12 cellular contexts compared by ENCODE assay signal in the genomic region with DNA sequence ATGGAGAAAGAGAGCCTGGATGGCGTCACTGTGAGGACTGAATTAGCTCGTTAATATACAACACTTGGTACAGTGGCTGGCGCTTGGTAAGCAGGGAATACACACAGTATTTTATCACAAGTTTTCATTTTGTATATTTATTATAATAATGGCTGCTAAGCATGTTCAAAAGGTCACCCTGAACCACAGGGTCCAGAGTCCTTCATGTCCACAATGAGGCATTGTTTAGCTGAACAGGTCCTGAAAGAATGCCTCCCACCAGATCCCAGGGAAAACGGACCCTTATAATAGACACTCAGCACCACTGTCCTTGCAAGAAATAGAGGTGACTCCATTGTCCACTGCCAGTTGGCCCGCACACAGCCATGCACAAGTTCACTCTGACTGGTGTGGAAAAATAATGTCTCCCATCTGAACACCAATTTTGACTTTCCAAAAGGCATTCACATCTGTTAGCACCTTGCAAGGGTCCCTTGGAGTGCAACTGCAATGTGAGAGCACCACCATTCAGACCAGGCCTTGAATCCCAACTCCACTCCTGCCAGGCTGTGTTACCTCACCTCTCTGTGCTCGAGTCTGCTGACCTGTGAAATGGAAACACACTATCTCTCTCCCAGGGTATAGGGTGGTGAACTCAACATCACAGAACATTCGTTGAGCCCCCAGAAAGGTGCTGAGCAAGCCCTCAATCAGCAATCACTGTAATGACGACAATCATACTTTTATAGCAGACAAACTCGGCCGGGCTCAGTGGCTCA. TPM values are rescaled to one million over a fixed set of nuclear protein-coding genes. Genes with fewer than 3 reads are reported as not detected.
DNase-seq lines count a peak whose midpoint lies in the region; ATAC-seq and TF ChIP-seq lines count a peak whose summit lies in the region.
"Had no signal": no experiment of that assay in that cellular context is flagged by ENCODE, and none has a peak within 500 bp of the region (broad histone marks: within the 10 kb centered on the region; RNA-seq: fewer than 3 reads in every experiment).

No MANE protein-coding gene starts in this region.

- H3K36me3 ChIP-seq in gastrocnemius medialis: no peaks in the 10 kb centered on the region

- no peak overlapping the region for H3K4ac ChIP-seq in H9 (ENCODE audit: low read depth, low read length)

- no peak overlapping the region for H3K56ac ChIP-seq in H9 (ENCODE audit: insufficient read length, low read depth, low read length)

- H2BK15ac ChIP-seq in H9 (ENCODE audit: low read depth, low read length): no peak overlapping the region

- no peak overlapping the region; the same call in 1 of the 2 replicates for H3K14ac ChIP-seq in H9 (ENCODE audit: insufficient read depth, low read length)

- H2AK5ac ChIP-seq in H9 (ENCODE audit: insufficient read length, low read length): no peak overlapping the region

- H2BK20ac ChIP-seq in H9 (ENCODE audit: low read depth, low read length, poor library complexity, severe bottlenecking): no peak overlapping the region

- peak overlapping the region; percentile 4 to 31 for H3K4me3 Mint-ChIP-seq in activated T-cell treated with anti-CD3 and anti-CD28 coated beads, Interleukin-2, amount 50 U/mL, for 72 hours
- peak overlapping the region in 1 of 2 experiments; percentile 38; a peak in 1 of 5 replicates for H3K4me3 Mint-ChIP-seq in H9
- peak overlapping the region; percentile 11 to 79 (median 35) for H3K4me3 Mint-ChIP-seq in brain

- peaks cover 2 to 9% of the 10 kb centered on the region in 2 donors for H3K36me3 Mint-ChIP-seq in activated T-cell treated with anti-CD3 and anti-CD28 coated beads, Interleukin-2, amount 50 U/mL, for 72 hours (ENCODE audit: insufficient read depth in 2 of 2)
- H3K36me3 Mint-ChIP-seq in H9 (ENCODE audit: insufficient read depth in 1 of 3, low read depth in 3 of 3): peaks cover 14 to 26% (median 17%) of the 10 kb centered on the region in 3 experiments; a peak in 6 of 7 replicates
- peaks cover 23% of the 10 kb centered on the region for H3K36me3 Mint-ChIP-seq in brain

- H3K18ac ChIP-seq in H9 (ENCODE audit: insufficient read length, low read depth, low read length): no peak overlapping the region

- peaks cover 68% of the 10 kb centered on the region for H3K79me2 ChIP-seq in H9 (ENCODE audit: insufficient read depth, low read length)

- no peaks in the 10 kb centered on the region for H3K27me3 Mint-ChIP-seq in activated T-cell treated with anti-CD3 and anti-CD28 coated beads, Interleukin-2, amount 50 U/mL, for 72 hours (ENCODE audit: low read depth)
- H3K27me3 Mint-ChIP-seq in H9 (ENCODE audit: low read depth) (peaks cover 2% of the 10 kb centered on the region; the same call in 1 of the 2 replicates), brain (peaks cover 2% of the 10 kb centered on the region)

- H3K4me2 ChIP-seq in H9 (ENCODE audit: insufficient read depth, insufficient read length, low read length): no peak overlapping the region

- peaks cover 62% of the 10 kb centered on the region for H3K4me1 Mint-ChIP-seq in activated T-cell treated with anti-CD3 and anti-CD28 coated beads, Interleukin-2, amount 50 U/mL, for 72 hours (ENCODE audit: low read depth)
- H3K4me1 Mint-ChIP-seq in H9: peaks cover 50 to 51% of the 10 kb centered on the region in 2 experiments
- peaks cover 79% of the 10 kb centered on the region for H3K4me1 Mint-ChIP-seq in brain

- H3K4me1 ChIP-seq in H9 (ENCODE audit: insufficient read depth, low read length) (peaks cover 6% of the 10 kb centered on the region; the same call in 1 of the 2 replicates), gastrocnemius medialis (peaks cover 81 to 82% of the 10 kb centered on the region in 2 donors)

- peak overlapping the region; percentile 58 for H3K27ac Mint-ChIP-seq in activated T-cell treated with anti-CD3 and anti-CD28 coated beads, Interleukin-2, amount 50 U/mL, for 72 hours
- H3K27ac Mint-ChIP-seq in H9: peak overlapping the region in 2 of 3 experiments; percentile 53 to 80; a peak in 3 of 7 replicates
- peak overlapping the region in 3 of 5 experiments; percentile 28 to 40 (median 29) for H3K27ac Mint-ChIP-seq in brain

- H3K27me3 ChIP-seq in H9 (ENCODE audit: insufficient read depth, low read length) (no peaks in the 10 kb centered on the region), gastrocnemius medialis (no peaks in the 10 kb centered on the region)

- WGBS in H9 (ENCODE audit: extremely low coverage, insufficient read length, low lambda C conversion rate): no CpG with 5 or more reads among the region's 10 CpGs

- H4K5ac ChIP-seq in H9 (ENCODE audit: insufficient read length, low read depth, low read length): no peak overlapping the region

- H4K20me1 ChIP-seq in H9 (ENCODE audit: control insufficient read depth, insufficient read depth, insufficient read length): peaks cover 5% of the 10 kb centered on the region

- no peaks in the 10 kb centered on the region for H3K9me3 ChIP-seq in H9 (ENCODE audit: control insufficient read depth, low read depth, low read length)
- no peaks in the 10 kb centered on the region for H3K9me3 ChIP-seq in gastrocnemius medialis

- H2BK12ac ChIP-seq in H9 (ENCODE audit: insufficient read length, low read depth, low read length): no peak overlapping the region

- no peak overlapping the region for H3K9ac ChIP-seq in H9 (ENCODE audit: extremely low read depth, insufficient read length, low read length)

- H3K4me3 ChIP-seq in gastrocnemius medialis: no peak overlapping the region

- H3T11ph ChIP-seq in H9 (ENCODE audit: low read length): no peak overlapping the region

- H2BK5ac ChIP-seq in H9 (ENCODE audit: insufficient read length, low read length): no peak overlapping the region

- peaks cover 8% of the 10 kb centered on the region for H3K79me1 ChIP-seq in H9 (ENCODE audit: insufficient read depth, low read depth, low read length, poor library complexity, severe bottlenecking)

- no peak overlapping the region for H3K23ac ChIP-seq in H9 (ENCODE audit: insufficient read length, low read depth, low read length)

- no peak overlapping the region for H2BK120ac ChIP-seq in H9 (ENCODE audit: low read depth, low read length, poor library complexity, severe bottlenecking)

- H3K27ac ChIP-seq in H9 (ENCODE audit: insufficient read length, low read depth, low read length): no peak overlapping the region
- peak overlapping the region; percentile 91 to 100 (median 98) for H3K27ac ChIP-seq in gastrocnemius medialis

- no peak overlapping the region for H4K8ac ChIP-seq in H9 (replicated peaks; ENCODE audit: insufficient read length, low read depth, low read length)

- TF ChIP-seq CTCF in H9 (conservative IDR thresholded peaks at IDR 0.05) (no peak), brain (conservative IDR thresholded peaks at IDR 0.05) (no peak), gastrocnemius medialis (IDR thresholded peaks at IDR 0.05 in 4 of 5, conservative IDR thresholded peaks at IDR 0.05 in 1 of 5) (no peak)

- DNase-seq in activated T-cell treated with anti-CD3 and anti-CD28 coated beads, Interleukin-2, amount 50 U/mL, for 72 hours: no peak
- DNase-seq in activated T-cell treated with anti-CD3 and anti-CD28 coated beads, Interleukin-2, amount 50 U/mL, for 1 hour: no peak
- DNase-seq in H9: no peak
- DNase-seq in gastrocnemius medialis: no peak
- DNase-seq in stimulated activated CD4-positive, alpha-beta T cell treated with anti-CD3 and anti-CD28 coated beads, Interleukin-4, amount 100 ng/mL, for 24 hours: no peak
- no peak for DNase-seq in NCI-H146 (lab: John Stamatoyannopoulos, UW)
- no peak for DNase-seq in SIG-M5 treated with dmso at 0.1 percent for 504 hours (lab: John Stamatoyannopoulos, UW; ENCODE audit: unreplicated experiment)
- DNase-seq: central memory CD4-positive, alpha-beta T cell; left colon; NCI-H2171 treated with DMSO at 0.1 percent for 48 hours; substantia nigra had no signal

- TF ChIP-seq POLR2A in gastrocnemius medialis (IDR thresholded peaks at IDR 0.05): no peak

- no peak overlapping the region for H4K91ac ChIP-seq in H9 (ENCODE audit: insufficient read length, low read depth, low read length)

- intact Hi-C loops in gastrocnemius medialis (cut with DNase I; ENCODE audit: low total_unique reads): loop anchor here (5.0 to 10.0 kb wide), 3 partner anchors 226 to 1626 kb away; a partner anchor contains a TSS

- H3K23me2 ChIP-seq in H9 (ENCODE audit: insufficient read length, low read depth, low read length, poor library complexity, severe bottlenecking): peaks cover 17% of the 10 kb centered on the region

- in situ Hi-C loops in gastrocnemius medialis (cut with MboI; ENCODE audit: low sequenced_read_pairs in 4 of 4): no loop called here

- no peaks in the 10 kb centered on the region for H3K9me3 Mint-ChIP-seq in activated T-cell treated with anti-CD3 and anti-CD28 coated beads, Interleukin-2, amount 50 U/mL, for 72 hours
- H3K9me3 Mint-ChIP-seq in H9: peaks cover 0 to 2% of the 10 kb centered on the region in 2 experiments; a peak in 1 of 5 replicates
- H3K9me3 Mint-ChIP-seq in brain: no peaks in the 10 kb centered on the region

- no peak overlapping the region for H2AFZ ChIP-seq in H9 (ENCODE audit: low read length)

- no peak for ATAC-seq in activated T-cell treated with anti-CD3 and anti-CD28 coated beads, Interleukin-2, amount 50 U/mL, for 72 hours (replicated peaks in 1 of 2)
- ATAC-seq in gastrocnemius medialis: no peak
- ATAC-seq: left colon had no signal

RNA-seq across cellular contexts. Expression of a gene that starts 3.9 kb away (rescaled TPM):
- 100 to 1,000 TPM; 252 to 258 TPM for total RNA-seq in activated T-cell treated with anti-CD3 and anti-CD28 coated beads, Interleukin-2, amount 50 U/mL, for 72 hours
- total RNA-seq in H9 (2021): 206 and 208 TPM in 2 replicates
- polyA plus RNA-seq in brain (ENCODE audit: insufficient read depth, low read depth, low replicate concordance): 174 TPM
- total RNA-seq in gastrocnemius medialis: 100 to 1,000 TPM; 412 to 611 (median 495) TPM

RNA-seq across cellular contexts. Expression of a gene that starts 32.5 kb away (rescaled TPM):
- 10 to 100 TPM; 21.8 to 22.8 TPM for total RNA-seq in activated T-cell treated with anti-CD3 and anti-CD28 coated beads, Interleukin-2, amount 50 U/mL, for 72 hours
- total RNA-seq in H9 (2021): 32.7 and 33.4 TPM in 2 replicates
- polyA plus RNA-seq in brain (ENCODE audit: insufficient read depth, low read depth, low replicate concordance): 28.7 TPM
- total RNA-seq in gastrocnemius medialis: 10 to 100 TPM; 18.7 to 30.3 (median 24.4) TPM
